ENCODE assay signal across 8 cellular contexts in the genomic region with DNA sequence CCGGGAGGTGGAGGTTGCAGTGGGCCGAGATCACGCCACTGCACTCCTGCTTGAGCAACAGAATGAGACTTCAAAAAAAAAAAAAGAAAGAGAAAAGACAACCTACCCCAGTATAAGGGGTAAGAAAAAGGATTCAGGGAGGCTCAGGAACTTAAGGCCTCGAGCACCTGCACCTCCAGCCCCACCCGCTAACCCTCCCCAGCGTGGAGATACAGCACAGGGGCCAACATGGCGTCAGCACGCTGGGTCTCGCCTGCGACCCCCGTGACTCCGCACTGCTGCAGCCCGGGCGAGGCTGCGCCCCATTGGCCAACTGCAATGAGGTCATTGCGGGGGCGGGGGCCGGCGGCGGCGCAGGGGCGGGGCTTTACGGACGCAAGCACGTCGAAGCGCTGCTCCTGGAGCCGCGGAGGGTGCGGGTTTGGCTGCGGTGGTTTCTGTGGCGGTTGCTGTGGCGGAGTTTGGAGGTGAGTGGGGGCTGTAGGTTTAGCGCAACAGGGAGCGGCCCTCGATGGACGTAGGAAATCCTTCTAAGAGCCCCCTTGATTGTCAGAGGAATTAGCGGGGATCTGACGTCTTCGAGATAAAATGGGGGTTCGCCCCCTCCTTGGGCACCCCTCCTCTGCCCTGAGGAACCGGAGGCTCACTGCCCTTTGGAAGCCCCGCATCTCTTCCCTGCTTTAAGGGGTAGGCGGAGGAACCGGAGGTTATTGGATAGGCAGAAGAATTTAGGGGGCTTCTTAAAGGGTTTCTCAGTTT. TPM values are rescaled to one million over a fixed set of nuclear protein-coding genes. Genes with fewer than 3 reads are reported as not detected.
DNase-seq lines count a peak whose midpoint lies in the region; ATAC-seq and TF ChIP-seq lines count a peak whose summit lies in the region.

Gene ATP6V0A1 (plus strand): TSS at position 382 of the 759 bp plus-strand sequence. CDS start 2,017 bp downstream, outside the sequence.

- H3K27me3 Mint-ChIP-seq in naive B cell = no peaks in the 10 kb centered on the region

- peaks cover 0 to 5% of the 10 kb centered on the region in 2 donors for H3K36me3 Mint-ChIP-seq in naive B cell
- H3K36me3 Mint-ChIP-seq in stimulated activated effector memory CD8-positive, alpha-beta T cell treated with anti-CD3 and anti-CD28 coated beads, Interleukin-12 subunit alpha, Interleukin-12 subunit beta, amount 100 ng/mL, for 72 hours = peaks cover 12% of the 10 kb centered on the region

- no peaks in the 10 kb centered on the region for H4K20me1 ChIP-seq in fibroblast of lung (ENCODE audit: control insufficient read depth, extremely low read depth, insufficient read depth, low read length)

- H3K27me3 ChIP-seq in fibroblast of lung (ENCODE audit: control insufficient read depth, insufficient read depth, low read length) = no peaks in the 10 kb centered on the region

- peak within 1 kb of the TSS; percentile 77 for H3K9ac ChIP-seq in fibroblast of lung (ENCODE audit: insufficient read depth, low read length)

- peak within 1 kb of the TSS; percentile 88 for H3K27ac ChIP-seq in fibroblast of lung (ENCODE audit: insufficient read depth, low read length)

- ATAC-seq in GM21447 (IDR thresholded peaks at IDR 0.05; ENCODE audit: unreplicated experiment) (peak; percentile 60), naive B cell (ENCODE audit: low read depth in 2 of 2) (peak; percentile 83 to 84)
- peak; percentile 95 for ATAC-seq in stimulated activated effector memory CD8-positive, alpha-beta T cell treated with anti-CD3 and anti-CD28 coated beads, Interleukin-12 subunit alpha, Interleukin-12 subunit beta, amount 100 ng/mL, for 72 hours

- peak within 1 kb of the TSS; percentile 95 to 99 (median 98) for H3K27ac Mint-ChIP-seq in naive B cell
- peak within 1 kb of the TSS; percentile 94 for H3K27ac Mint-ChIP-seq in stimulated activated effector memory CD8-positive, alpha-beta T cell treated with anti-CD3 and anti-CD28 coated beads, Interleukin-12 subunit alpha, Interleukin-12 subunit beta, amount 100 ng/mL, for 72 hours

- TF ChIP-seq CTCF in fibroblast of lung (conservative IDR thresholded peaks at IDR 0.05 in 1 of 2, IDR thresholded peaks at IDR 0.05 in 1 of 2; ENCODE audit: low read depth in 1 of 2, low read length in 2 of 2) = no peak

- TF ChIP-seq RAD21 in Ishikawa (IDR thresholded peaks at IDR 0.05; ENCODE audit: low read depth) = no peak

- peak; percentile 81 for DNase-seq in COLO829 (ENCODE audit: low spot score)
- DNase-seq in RKO (ENCODE audit: low spot score) = peak; percentile 94
- peak; percentile 69 to 79 for DNase-seq in activated T-helper 1 cell treated with anti-CD3 and anti-CD28 coated beads, Interleukin-2, amount 50 U/mL, for 16 hours (ENCODE audit: low read depth in 1 of 2, low spot score in 1 of 2)
- DNase-seq in fibroblast of lung (ENCODE audit: low read depth in 2 of 2) = peak; percentile 84 to 86
- peak; percentile 92 for DNase-seq in naive B cell
- DNase-seq in stimulated activated effector memory CD8-positive, alpha-beta T cell treated with anti-CD3 and anti-CD28 coated beads, Interleukin-12 subunit alpha, Interleukin-12 subunit beta, amount 100 ng/mL, for 72 hours (ENCODE audit: low spot score in 2 of 2) = peak; percentile 86 to 89

- H2AFZ ChIP-seq in fibroblast of lung (ENCODE audit: low read length) = peak within 1 kb of the TSS; percentile 70

- H3K4me1 ChIP-seq in fibroblast of lung (ENCODE audit: control insufficient read depth, extremely low read depth, insufficient read depth, low read length) = peaks cover 2% of the 10 kb centered on the region

- peaks cover 45 to 75% (median 66%) of the 10 kb centered on the region in 3 donors for H3K4me1 Mint-ChIP-seq in naive B cell
- H3K4me1 Mint-ChIP-seq in stimulated activated effector memory CD8-positive, alpha-beta T cell treated with anti-CD3 and anti-CD28 coated beads, Interleukin-12 subunit alpha, Interleukin-12 subunit beta, amount 100 ng/mL, for 72 hours = peaks cover 40% of the 10 kb centered on the region

- no peak for TF ChIP-seq EP300 in Ishikawa (IDR thresholded peaks at IDR 0.05; ENCODE audit: borderline replicate concordance)

- no peaks in the 10 kb centered on the region for H3K9me3 ChIP-seq in fibroblast of lung (ENCODE audit: control insufficient read depth, insufficient read depth, low read depth, low read length)

- H3K4me2 ChIP-seq in fibroblast of lung (ENCODE audit: extremely low read depth, insufficient read depth, low read length) = peak within 1 kb of the TSS; percentile 65

- H3K4me3 ChIP-seq in fibroblast of lung (replicated peaks in 1 of 4; ENCODE audit: control extremely low read depth in 1 of 4, insufficient read depth in 1 of 4, low read depth in 3 of 4, low read length in 4 of 4) = peak within 1 kb of the TSS; percentile 80 to 99 (median 80)

- H3K36me3 ChIP-seq in fibroblast of lung (ENCODE audit: control insufficient read depth, insufficient read depth, low read length) = no peaks in the 10 kb centered on the region

- no peaks in the 10 kb centered on the region for H3K9me3 Mint-ChIP-seq in naive B cell
- no peaks in the 10 kb centered on the region for H3K9me3 Mint-ChIP-seq in stimulated activated effector memory CD8-positive, alpha-beta T cell treated with anti-CD3 and anti-CD28 coated beads, Interleukin-12 subunit alpha, Interleukin-12 subunit beta, amount 100 ng/mL, for 72 hours

- H3K4me3 Mint-ChIP-seq in naive B cell = peak within 1 kb of the TSS; percentile 94 to 99 (median 97)
- peak within 1 kb of the TSS; percentile 91 for H3K4me3 Mint-ChIP-seq in stimulated activated effector memory CD8-positive, alpha-beta T cell treated with anti-CD3 and anti-CD28 coated beads, Interleukin-12 subunit alpha, Interleukin-12 subunit beta, amount 100 ng/mL, for 72 hours

- peaks cover 10% of the 10 kb centered on the region for H3K79me2 ChIP-seq in fibroblast of lung (ENCODE audit: control insufficient read depth, insufficient read depth, low read length)

TF ChIP-seq in Ishikawa, 13 proteins besides CTCF, POLR2A, EP300 and RAD21:
- TF ChIP-seq TCF12 (IDR thresholded peaks at IDR 0.05; ENCODE audit: low read depth) (no peak), CEBPB (IDR thresholded peaks at IDR 0.05) (no peak), TEAD4 (IDR thresholded peaks at IDR 0.05) (no peak), EGR1 (IDR thresholded peaks at IDR 0.05) (peak; percentile 81), NFIC (IDR thresholded peaks at IDR 0.05) (no peak), REST (IDR thresholded peaks at IDR 0.05; ENCODE audit: low read depth) (no peak), YY1 (IDR thresholded peaks at IDR 0.05; ENCODE audit: low read depth) (peak; percentile 88), CREB1 (IDR thresholded peaks at IDR 0.05; ENCODE audit: low read depth) (no peak), FOXM1 (IDR thresholded peaks at IDR 0.05; ENCODE audit: borderline replicate concordance, low read depth) (no peak), TAF1 (IDR thresholded peaks at IDR 0.05; ENCODE audit: low read depth) (0 out of 2 replicates have a peak, but pooled peaks have one; percentile 37), ZBTB7A (IDR thresholded peaks at IDR 0.05; ENCODE audit: low read depth) (peak; percentile 100)
- TF ChIP-seq, protein P1, sequence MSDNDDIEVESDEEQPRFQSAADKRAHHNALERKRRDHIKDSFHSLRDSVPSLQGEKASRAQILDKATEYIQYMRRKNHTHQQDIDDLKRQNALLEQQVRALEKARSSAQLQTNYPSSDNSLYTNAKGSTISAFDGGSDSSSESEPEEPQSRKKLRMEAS (IDR thresholded peaks at IDR 0.05) = peak; percentile 94
- TF ChIP-seq, protein P2, sequence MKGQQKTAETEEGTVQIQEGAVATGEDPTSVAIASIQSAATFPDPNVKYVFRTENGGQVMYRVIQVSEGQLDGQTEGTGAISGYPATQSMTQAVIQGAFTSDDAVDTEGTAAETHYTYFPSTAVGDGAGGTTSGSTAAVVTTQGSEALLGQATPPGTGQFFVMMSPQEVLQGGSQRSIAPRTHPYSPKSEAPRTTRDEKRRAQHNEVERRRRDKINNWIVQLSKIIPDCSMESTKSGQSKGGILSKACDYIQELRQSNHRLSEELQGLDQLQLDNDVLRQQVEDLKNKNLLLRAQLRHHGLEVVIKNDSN (IDR thresholded peaks at IDR 0.05) = peak; percentile 59
TF ChIP-seq in Ishikawa: peak in this region for 6.

RNA-seq across cellular contexts. Expression of gene ATP6V0A1, which starts in this region (rescaled TPM):
- total RNA-seq in fibroblast of lung = 35.7 and 65.7 TPM in 2 replicates
- polyA plus RNA-seq in fibroblast of lung (26.7 and 42.7 TPM in 2 replicates), naive B cell (ENCODE audit: low read depth in 6 of 6) (10 to 100 TPM; 42.5 to 81.0 (median 62.8) TPM)
- 23.8 and 28.2 TPM in 2 replicates for polyA plus RNA-seq in fibroblast of lung (2012)
- polyA minus RNA-seq in fibroblast of lung (ENCODE audit: low replicate concordance) = 273 and 274 TPM in 2 replicates

Comparison
In these comparisons a context has a peak if more than half of its experiments do, and no peak if none do; other contexts are left out.
1. Peak in every context shown above with its lines: DNase-seq, ATAC-seq, H3K4me3 ChIP-seq and H3K27ac ChIP-seq.